8 cellular contexts compared by ENCODE assay signal in the genomic region with DNA sequence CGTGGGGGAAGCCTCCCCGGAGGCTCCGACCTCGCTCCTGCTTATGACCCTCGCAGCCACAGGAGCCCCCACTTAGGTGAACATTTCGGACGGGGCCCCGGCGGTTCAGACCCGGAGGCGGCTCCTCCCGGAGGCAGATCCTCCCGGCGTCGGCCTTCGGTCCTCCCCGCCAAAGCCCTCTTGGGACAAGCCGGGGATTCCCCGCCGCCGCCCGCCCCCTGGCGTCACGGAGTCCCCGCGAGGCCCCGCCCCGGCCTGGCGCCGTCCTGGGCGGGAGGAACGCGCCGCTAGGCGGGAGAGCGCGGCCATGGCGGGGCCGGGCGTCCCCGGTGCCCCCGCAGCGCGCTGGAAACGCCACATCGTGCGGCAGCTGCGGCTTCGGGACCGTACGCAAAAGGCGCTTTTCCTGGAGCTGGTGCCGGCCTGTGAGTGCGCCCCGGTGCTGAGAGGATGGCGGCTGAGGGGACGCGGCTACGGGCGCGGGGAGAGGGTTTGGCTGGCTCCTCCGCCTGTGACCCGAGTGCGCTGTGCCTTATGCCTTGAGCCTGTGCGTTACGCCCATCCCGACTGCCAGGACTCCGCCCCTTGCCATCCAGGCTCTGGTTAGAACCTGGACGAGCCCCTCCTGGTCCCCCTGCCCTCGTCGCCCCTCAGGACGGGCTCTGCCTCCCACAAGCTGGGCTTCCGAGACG. TPM values are rescaled to one million over a fixed set of nuclear protein-coding genes. Genes with fewer than 3 reads are reported as not detected.
DNase-seq lines count a peak whose midpoint lies in the region; ATAC-seq and TF ChIP-seq lines count a peak whose summit lies in the region.

A gene with protein sequence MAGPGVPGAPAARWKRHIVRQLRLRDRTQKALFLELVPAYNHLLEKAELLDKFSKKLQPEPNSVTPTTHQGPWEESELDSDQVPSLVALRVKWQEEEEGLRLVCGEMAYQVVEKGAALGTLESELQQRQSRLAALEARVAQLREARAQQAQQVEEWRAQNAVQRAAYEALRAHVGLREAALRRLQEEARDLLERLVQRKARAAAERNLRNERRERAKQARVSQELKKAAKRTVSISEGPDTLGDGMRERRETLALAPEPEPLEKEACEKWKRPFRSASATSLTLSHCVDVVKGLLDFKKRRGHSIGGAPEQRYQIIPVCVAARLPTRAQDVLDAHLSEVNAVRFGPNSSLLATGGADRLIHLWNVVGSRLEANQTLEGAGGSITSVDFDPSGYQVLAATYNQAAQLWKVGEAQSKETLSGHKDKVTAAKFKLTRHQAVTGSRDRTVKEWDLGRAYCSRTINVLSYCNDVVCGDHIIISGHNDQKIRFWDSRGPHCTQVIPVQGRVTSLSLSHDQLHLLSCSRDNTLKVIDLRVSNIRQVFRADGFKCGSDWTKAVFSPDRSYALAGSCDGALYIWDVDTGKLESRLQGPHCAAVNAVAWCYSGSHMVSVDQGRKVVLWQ (plus strand): TSS at position 273 of the 692 bp plus-strand sequence. CDS start 35 bp downstream, at position 308.

- TF ChIP-seq CTCF in omental fat pad (IDR thresholded peaks at IDR 0.05), result no peak

- no peaks in the 10 kb centered on the region; the same call in 1 of the 2 replicates for H3K36me3 ChIP-seq in SK-N-MC (ENCODE audit: insufficient read depth, low read length)

- peak within 1 kb of the TSS; percentile 100 for H3K4me3 Mint-ChIP-seq in activated naive CD4-positive, alpha-beta T cell treated with anti-CD3 and anti-CD28 coated beads for 36 hours

- H3K4me1 Mint-ChIP-seq in activated naive CD4-positive, alpha-beta T cell treated with anti-CD3 and anti-CD28 coated beads for 36 hours (ENCODE audit: low read depth), result peaks cover 34% of the 10 kb centered on the region

- no peaks in the 10 kb centered on the region for H3K9me3 ChIP-seq in SK-N-MC (ENCODE audit: low read depth, low read length)

- CTCF ChIA-PET in activated naive CD4-positive, alpha-beta T cell treated with anti-CD3 and anti-CD28 coated beads for 36 hours (lab: Charles Lee), result interaction anchor here (0.6 to 3.2 kb wide), 6 partner anchors 83 to 521 kb away, joined by 3 to 15 read pairs (median 6); a partner anchor contains a TSS

- peak within 1 kb of the TSS; percentile 99 for H3K4me3 ChIP-seq in SK-N-MC

- peak within 1 kb of the TSS; percentile 97 for H3K27ac Mint-ChIP-seq in activated naive CD4-positive, alpha-beta T cell treated with anti-CD3 and anti-CD28 coated beads for 36 hours

- in situ Hi-C loops in G401 (cut with HindIII; ENCODE audit: low sequenced_read_pairs), result no loop called here

- peak; percentile 91 for ATAC-seq in omental fat pad (ENCODE audit: low FRiP score)

- intact Hi-C loops in activated naive CD4-positive, alpha-beta T cell treated with anti-CD3 and anti-CD28 coated beads for 36 hours (cut with micrococcal nuclease), result loop anchor here (1.0 to 10.0 kb wide), 7 partner anchors 8 to 729 kb away; a partner anchor contains a TSS

- no peaks in the 10 kb centered on the region for H3K9me3 Mint-ChIP-seq in activated naive CD4-positive, alpha-beta T cell treated with anti-CD3 and anti-CD28 coated beads for 36 hours

- peak within 1 kb of the TSS; percentile 92 for H3K27ac ChIP-seq in SK-N-MC
- peak within 1 kb of the TSS; percentile 86 for H3K27ac ChIP-seq in temporal lobe (ENCODE audit: low read depth, low read length)

- H3K36me3 Mint-ChIP-seq in activated naive CD4-positive, alpha-beta T cell treated with anti-CD3 and anti-CD28 coated beads for 36 hours (ENCODE audit: low read depth), result peaks cover 44% of the 10 kb centered on the region

- H3K9ac ChIP-seq in SK-N-MC (ENCODE audit: insufficient read length), result peak within 1 kb of the TSS; percentile 93

- no peaks in the 10 kb centered on the region for H3K27me3 Mint-ChIP-seq in activated naive CD4-positive, alpha-beta T cell treated with anti-CD3 and anti-CD28 coated beads for 36 hours (ENCODE audit: low read depth)

- DNase-seq in G401 (ENCODE audit: low spot score), result peak; percentile 83
- peak; percentile 81 for DNase-seq in GOT3 (lab: John Stamatoyannopoulos, UW)
- peak; percentile 89 for DNase-seq in LoVo (ENCODE audit: low spot score)
- no peak for DNase-seq in SK-N-MC (ENCODE audit: low read depth, low spot score)
- peak; percentile 89 for DNase-seq in activated naive CD4-positive, alpha-beta T cell treated with anti-CD3 and anti-CD28 coated beads for 36 hours
- peak; percentile 88 for DNase-seq in globus pallidus (ENCODE audit: low spot score)
- peak; percentile 42 for DNase-seq in omental fat pad (ENCODE audit: low spot score)

RNA-seq across cellular contexts. Expression of the gene that starts here (rescaled TPM):
- 10.0 and 11.6 TPM in 2 replicates for total RNA-seq in G401 (2014; rRNA removed; shearing (Covaris generic))
- 100 to 1,000 TPM; 105 to 114 TPM for total RNA-seq in activated naive CD4-positive, alpha-beta T cell treated with anti-CD3 and anti-CD28 coated beads for 36 hours
- total RNA-seq in omental fat pad (10 to 100 TPM; 15.5 to 81.0 (median 26.7) TPM), temporal lobe (4.7 TPM)
